ENCODE assay signal across 20 cellular contexts in genomic region chr5:131261483-131261882, GRCh38. TPM values are rescaled to one million over a fixed set of nuclear protein-coding genes. Genes with fewer than 3 reads are reported as not detected.
A peak's percentile ranks its signal among the peaks of the same experiment; 100 is the strongest.
DNase-seq lines count a peak whose midpoint lies in the region; ATAC-seq, FAIRE-seq and TF ChIP-seq lines count a peak whose summit lies in the region.
"Had no signal": no experiment of that assay in that cellular context is flagged by ENCODE, and none has a peak within 500 bp of the region (broad histone marks: within the 10 kb centered on the region; RNA-seq: fewer than 3 reads in every experiment).

No MANE protein-coding gene starts in this region.

- WGBS in tibial nerve, 2 donors, result 89 to 93% methylated on average over 6 of the region's 6 CpGs

- ATAC-seq in central memory CD8-positive, alpha-beta T cell (replicated peaks; ENCODE audit: extremely low read depth, poor library complexity, severe bottlenecking), result no peak
- ATAC-seq: heart left ventricle had no signal

- H3K27me3 Mint-ChIP-seq in activated naive CD4-positive, alpha-beta T cell treated with anti-CD3 and anti-CD28 coated beads, Interleukin-2, amount 10 ng/mL, durations not matched to agents 7 days and 5 days, result no peaks in the 10 kb centered on the region
- H3K27me3 Mint-ChIP-seq in central memory CD8-positive, alpha-beta T cell, result no peaks in the 10 kb centered on the region

- peaks cover 58% of the 10 kb centered on the region for H3K4me1 Mint-ChIP-seq in activated naive CD4-positive, alpha-beta T cell treated with anti-CD3 and anti-CD28 coated beads, Interleukin-2, amount 10 ng/mL, durations not matched to agents 7 days and 5 days
- peaks cover 47% of the 10 kb centered on the region for H3K4me1 Mint-ChIP-seq in central memory CD8-positive, alpha-beta T cell

- DNase-seq in activated naive CD4-positive, alpha-beta T cell treated with anti-CD3 and anti-CD28 coated beads, Interleukin-2, amount 10 ng/mL, durations not matched to agents 7 days and 5 days, result no peak
- DNase-seq in activated naive CD4-positive, alpha-beta T cell (lab: John Stamatoyannopoulos, UW), result no peak
- DNase-seq in central memory CD8-positive, alpha-beta T cell (ENCODE audit: low spot score in 2 of 2), result no peak
- DNase-seq in tibial nerve (ENCODE audit: low spot score in 2 of 2), result no peak
- DNase-seq in NCI-H526 (lab: John Stamatoyannopoulos, UW), result no peak
- no peak for DNase-seq in HTR-8/SVneo (ENCODE audit: insufficient read length, low spot score)
- DNase-seq in NCI-H2171 (lab: John Stamatoyannopoulos, UW), result no peak
- DNase-seq: activated CD4-positive, CD25-positive, alpha-beta regulatory T cell treated with anti-CD3 and anti-CD28 coated beads, Interleukin-2, amount 50 U/mL, for 72 hours; Calu3; H9; heart left ventricle; NCI-H1105; NCI-H2081 treated with DMSO at 0.1 percent for 48 hours; NCI-H446; PC-9; SHP77 treated with DMSO at 0.1 percent for 48 hours had no signal

- H3K9me3 ChIP-seq in SU-DHL-6 (ENCODE audit: insufficient read depth, low read length) (no peaks in the 10 kb centered on the region), tibial nerve (no peaks in the 10 kb centered on the region)
- H3K9me3 ChIP-seq: heart left ventricle had no signal

- no peaks in the 10 kb centered on the region for H3K9me2 ChIP-seq in SU-DHL-6 (replicated peaks; ENCODE audit: insufficient read depth, low read length)

- no peak overlapping the region for H3K9ac ChIP-seq in SU-DHL-6 (ENCODE audit: low read length)

- peaks cover 56% of the 10 kb centered on the region for H3K79me2 ChIP-seq in SU-DHL-6 (ENCODE audit: insufficient read depth, low read length)

- H3K36me3 Mint-ChIP-seq in activated naive CD4-positive, alpha-beta T cell treated with anti-CD3 and anti-CD28 coated beads, Interleukin-2, amount 10 ng/mL, durations not matched to agents 7 days and 5 days, result peaks cover 41% of the 10 kb centered on the region
- H3K36me3 Mint-ChIP-seq in central memory CD8-positive, alpha-beta T cell (ENCODE audit: insufficient read depth), result peaks cover 29% of the 10 kb centered on the region
- H3K36me3 Mint-ChIP-seq: brain had no signal

- H3K36me3 ChIP-seq in SU-DHL-6 (ENCODE audit: low read length) (peaks cover 15% of the 10 kb centered on the region), tibial nerve (no peaks in the 10 kb centered on the region)
- H3K36me3 ChIP-seq: heart left ventricle had no signal

- peak overlapping the region; percentile 33 for H3K27ac Mint-ChIP-seq in activated naive CD4-positive, alpha-beta T cell treated with anti-CD3 and anti-CD28 coated beads, Interleukin-2, amount 10 ng/mL, durations not matched to agents 7 days and 5 days
- peak overlapping the region; percentile 69 for H3K27ac Mint-ChIP-seq in central memory CD8-positive, alpha-beta T cell (ENCODE audit: low read depth)
- H3K27ac Mint-ChIP-seq: activated T-helper 1 cell treated with anti-CD3 and anti-CD28 coated beads, Interleukin-12 subunit alpha, Interleukin-12 subunit beta, Interleukin-2, Interleukin-4 antibody, amounts not matched to agents 30 ng/mL and 10 ng/mL and 1 ng/mL, durations not matched to agents 14 hours and 24 hours and 36 hours; brain; H9 had no signal

- no peak overlapping the region for H2AFZ ChIP-seq in SU-DHL-6 (ENCODE audit: low read depth, low read length, severe bottlenecking)
- H2AFZ ChIP-seq: PC-9 had no signal

- no peaks in the 10 kb centered on the region for H3K9me3 Mint-ChIP-seq in activated naive CD4-positive, alpha-beta T cell treated with anti-CD3 and anti-CD28 coated beads, Interleukin-2, amount 10 ng/mL, durations not matched to agents 7 days and 5 days
- H3K9me3 Mint-ChIP-seq in central memory CD8-positive, alpha-beta T cell, result no peaks in the 10 kb centered on the region
- H3K9me3 Mint-ChIP-seq: activated T-helper 1 cell treated with anti-CD3 and anti-CD28 coated beads, Interleukin-12 subunit alpha, Interleukin-12 subunit beta, Interleukin-2, Interleukin-4 antibody, amounts not matched to agents 30 ng/mL and 10 ng/mL and 1 ng/mL, durations not matched to agents 14 hours and 24 hours and 36 hours; brain; H9 had no signal

- TF ChIP-seq CTCF in SU-DHL-6 (IDR thresholded peaks at IDR 0.05; ENCODE audit: insufficient read depth, low read length, poor library complexity, severe bottlenecking), result no peak
- no peak for TF ChIP-seq CTCF in tibial nerve (IDR thresholded peaks at IDR 0.05)

- H3K27me3 ChIP-seq in SU-DHL-6 (ENCODE audit: low read length) (no peaks in the 10 kb centered on the region), tibial nerve (no peaks in the 10 kb centered on the region)
- H3K27me3 ChIP-seq: heart left ventricle had no signal

- peaks cover 78% of the 10 kb centered on the region for H3F3A ChIP-seq in SU-DHL-6 (ENCODE audit: insufficient read depth)

- TF ChIP-seq EP300 in tibial nerve (IDR thresholded peaks at IDR 0.05), result no peak

- CTCF ChIA-PET in activated naive CD4-positive, alpha-beta T cell treated with anti-CD3 and anti-CD28 coated beads, Interleukin-2, amount 10 ng/mL, durations not matched to agents 7 days and 5 days (lab: Charles Lee), result interaction anchor here (1.0 kb wide), 2 partner anchors 67 to 121 kb away, joined by 3 read pairs; no protein-coding TSS in a partner anchor

- FAIRE-seq in HTR-8/SVneo (lab: Jason Lieb, UNC), result no peak
- FAIRE-seq: urothelium cell line had no signal

- no peaks in the 10 kb centered on the region for H4K20me1 ChIP-seq in SU-DHL-6 (ENCODE audit: low read depth, low read length)

- TF ChIP-seq POLR2A in tibial nerve (IDR thresholded peaks at IDR 0.05), result no peak

- H3K4me2 ChIP-seq in SU-DHL-6 (ENCODE audit: low read depth, low read length, poor library complexity, severe bottlenecking), result peak overlapping the region; percentile 99

- H3K4me1 ChIP-seq in tibial nerve, result peaks cover 0 to 33% (median 10%) of the 10 kb centered on the region in 4 donors

- no peak overlapping the region for H3K4me3 Mint-ChIP-seq in activated naive CD4-positive, alpha-beta T cell treated with anti-CD3 and anti-CD28 coated beads, Interleukin-2, amount 10 ng/mL, durations not matched to agents 7 days and 5 days
- peak overlapping the region; percentile 36 for H3K4me3 Mint-ChIP-seq in central memory CD8-positive, alpha-beta T cell
- H3K4me3 Mint-ChIP-seq: activated T-helper 1 cell treated with anti-CD3 and anti-CD28 coated beads, Interleukin-12 subunit alpha, Interleukin-12 subunit beta, Interleukin-2, Interleukin-4 antibody, amounts not matched to agents 30 ng/mL and 10 ng/mL and 1 ng/mL, durations not matched to agents 14 hours and 24 hours and 36 hours; H9 had no signal

- H3K4me3 ChIP-seq in SU-DHL-6 (ENCODE audit: insufficient read depth, low read length, poor library complexity, severe bottlenecking) (no peak overlapping the region), tibial nerve (no peak overlapping the region)
- H3K4me3 ChIP-seq: heart left ventricle, PC-9 had no signal

- H3K27ac ChIP-seq in SU-DHL-6 (ENCODE audit: low read depth, low read length) (peak overlapping the region; percentile 92; the same call in 1 of the 2 replicates), tibial nerve (peak overlapping the region in 3 of 4 donors; percentile 9 to 69 (median 37))
- H3K27ac ChIP-seq: PC-9 had no signal

RNA-seq across cellular contexts. Expression of gene CDC42SE2, which starts 2.4 kb away (rescaled TPM):
- total RNA-seq in tibial nerve, result 10 to 100 TPM; 23.1 to 31.8 (median 28.0) TPM
